In the genomic region with DNA sequence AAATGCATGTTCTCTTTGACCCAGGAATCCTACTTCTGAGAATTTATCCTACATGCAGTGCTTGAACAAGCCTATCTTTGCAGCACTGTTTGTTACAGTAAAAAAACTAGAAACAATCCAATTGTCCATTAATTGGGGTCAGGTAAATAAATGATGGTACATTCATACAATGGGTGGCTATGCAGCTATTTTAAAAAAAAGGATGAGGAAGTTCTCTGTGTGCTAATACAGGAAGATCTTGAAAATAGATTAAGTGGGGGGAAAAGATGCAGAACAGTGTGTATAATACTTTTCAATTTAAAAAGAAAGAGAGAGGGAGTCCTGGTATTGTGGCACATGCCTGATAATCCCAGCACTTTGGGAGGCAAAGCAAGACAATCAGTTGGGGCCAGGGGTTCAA, we compare ENCODE assay signal across 21 cellular contexts. TPM values are rescaled to one million over a fixed set of nuclear protein-coding genes. Genes with fewer than 3 reads are reported as not detected.
DNase-seq lines count a peak whose midpoint lies in the region; ATAC-seq and TF ChIP-seq lines count a peak whose summit lies in the region.
"Had no signal": no experiment of that assay in that cellular context is flagged by ENCODE, and none has a peak within 500 bp of the region (broad histone marks: within the 10 kb centered on the region; RNA-seq: fewer than 3 reads in every experiment).

No MANE protein-coding gene starts in this region.

- peaks cover 9% of the 10 kb centered on the region for H3K27me3 Mint-ChIP-seq in endothelial cell (ENCODE audit: unreplicated experiment)

- no peak overlapping the region for H3K4me3 ChIP-seq in foreskin fibroblast (ENCODE audit: low read depth in 1 of 2, low read length in 2 of 2)
- H3K4me3 ChIP-seq: MG63, Peyer's patch had no signal

- no peaks in the 10 kb centered on the region for H3K36me3 Mint-ChIP-seq in endothelial cell (ENCODE audit: low read depth, unreplicated experiment)

- peak overlapping the region; percentile 35 for H3K4me3 Mint-ChIP-seq in endothelial cell (ENCODE audit: unreplicated experiment)
- H3K4me3 Mint-ChIP-seq: HFFc6 had no signal

- H3K4me1 Mint-ChIP-seq in endothelial cell (ENCODE audit: unreplicated experiment) = peaks cover 12% of the 10 kb centered on the region

- no peaks in the 10 kb centered on the region for H3K9me3 Mint-ChIP-seq in endothelial cell (ENCODE audit: unreplicated experiment)
- H3K9me3 Mint-ChIP-seq: HFFc6 had no signal

- no peak for TF ChIP-seq CTCF in endothelial cell (IDR thresholded peaks at IDR 0.05; ENCODE audit: unreplicated experiment)
- TF ChIP-seq CTCF in foreskin fibroblast (IDR thresholded peaks at IDR 0.05; ENCODE audit: low read depth, low read length) = no peak

- DNase-seq in SIG-M5 treated with dmso at 0.1 percent for 504 hours (lab: John Stamatoyannopoulos, UW; ENCODE audit: unreplicated experiment) (peak; percentile 21), SIG-M5 (lab: John Stamatoyannopoulos, UW) (no peak), Kasumi-1 (lab: John Stamatoyannopoulos, UW) (peak; percentile 17 to 46), OCI-M1 (lab: John Stamatoyannopoulos, UW) (peak; percentile 12), endothelial cell (ENCODE audit: low spot score) (no peak), NCI-H526 treated with DMSO at 0.1 percent for 48 hours (lab: John Stamatoyannopoulos, UW) (no peak), foreskin fibroblast (no peak)
- DNase-seq: 8988T, C1 segment of cervical spinal cord, DMS 273 treated with DMSO at 0.1 percent for 48 hours, GF-D8, HFFc6, MG63, NCI-H2029, NCI-H2171, NCI-H446, NCI-H748 treated with DMSO at 0.1 percent for 48 hours, Peyer's patch, Right ventricle myocardium superior, T-helper 2 cell had no signal

- H3K27ac Mint-ChIP-seq in endothelial cell (ENCODE audit: unreplicated experiment) = no peak overlapping the region
- H3K27ac Mint-ChIP-seq: HFFc6 had no signal

- ATAC-seq in GM21619 (IDR thresholded peaks at IDR 0.05; ENCODE audit: unreplicated experiment) = no peak

RNA-seq across cellular contexts. Expression of a gene that starts 9.5 kb away (rescaled TPM):
- 21.6 TPM for total RNA-seq in endothelial cell (ENCODE audit: unreplicated experiment)

Comparison
In these comparisons a context has a peak if more than half of its experiments do, and no peak if none do; other contexts are left out.
1. DNase-seq: peak in SIG-M5 treated with dmso at 0.1 percent for 504 hours (single experiment), Kasumi-1 (2 of 2) and OCI-M1 (single experiment); none in SIG-M5 (single experiment), endothelial cell (single experiment), NCI-H526 treated with DMSO at 0.1 percent for 48 hours (single experiment) and foreskin fibroblast (0 of 2).